In the genomic region with DNA sequence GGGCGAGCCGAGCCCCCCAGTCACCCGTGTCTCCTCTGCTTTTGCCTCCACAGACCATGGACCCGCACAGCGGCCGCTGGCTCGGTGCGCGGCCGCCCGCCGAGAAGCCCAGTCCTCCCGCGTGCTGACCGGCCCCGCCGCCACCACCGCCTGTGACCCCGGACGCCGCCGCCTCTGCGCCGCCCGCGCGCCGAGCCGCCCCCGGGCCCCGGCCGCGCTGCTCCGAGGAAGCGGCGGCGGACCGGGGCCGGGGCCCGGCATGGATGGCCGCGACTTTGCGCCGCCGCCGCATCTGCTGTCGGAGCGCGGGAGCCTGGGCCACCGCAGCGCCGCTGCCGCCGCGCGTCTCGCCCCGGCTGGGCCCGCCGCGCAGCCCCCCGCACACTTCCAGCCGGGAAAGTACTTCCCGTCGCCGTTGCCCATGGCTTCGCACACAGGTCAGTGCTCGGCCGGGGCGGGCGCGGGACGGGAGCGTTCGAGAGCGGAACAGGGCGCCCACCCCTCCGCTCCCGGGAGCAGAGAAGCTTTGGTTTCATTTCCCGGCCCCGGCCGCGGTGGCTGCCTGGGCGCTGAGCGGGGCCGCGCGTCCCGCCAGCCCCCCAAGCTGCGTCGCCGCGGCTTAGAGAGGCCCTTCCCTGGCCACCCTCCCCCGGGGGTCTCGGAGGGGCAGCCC, we compare ENCODE assay signal across 8 cellular contexts. TPM values are rescaled to one million over a fixed set of nuclear protein-coding genes. Genes with fewer than 3 reads are reported as not detected.
DNase-seq lines count a peak whose midpoint lies in the region; ATAC-seq and TF ChIP-seq lines count a peak whose summit lies in the region.

No MANE protein-coding gene starts in this region.

- peaks cover 64% of the 10 kb centered on the region for H3K4me1 Mint-ChIP-seq in mesothelial cell of epicardium

- CTCF ChIA-PET in AG04449 (lab: Yijun Ruan, JAX) = interaction anchor here (1.3 to 7.6 kb wide), 3 partner anchors 84 to 145 kb away, joined by 3 to 51 read pairs (median 33); no protein-coding TSS in a partner anchor

- H3K36me3 Mint-ChIP-seq in mesothelial cell of epicardium = no peaks in the 10 kb centered on the region

- H3K4me3 Mint-ChIP-seq in mesothelial cell of epicardium = peak overlapping the region; percentile 85

- DNase-seq in AG04449 (ENCODE audit: low read depth, low spot score) (no peak), HFF-Myc (ENCODE audit: extremely low read depth, low read depth) (no peak), cardiac fibroblast (ENCODE audit: low read depth in 2 of 2) (peak in 1 of 2 donors; percentile 43), mesothelial cell of epicardium (ENCODE audit: low spot score in 2 of 2, unreplicated experiment in 2 of 2) (no peak), cerebellar cortex (ENCODE audit: low spot score) (no peak)
- no peak for DNase-seq in activated CD4-positive, alpha-beta T cell treated with anti-CD3 and anti-CD28 coated beads for 1 hour
- DNase-seq in stimulated activated CD4-positive, alpha-beta T cell treated with anti-CD3 and anti-CD28 coated beads, Interleukin-2, amount 100 ng/mL, for 48 hours = no peak

- TF ChIP-seq CTCF in AG04449 (IDR thresholded peaks at IDR 0.05; ENCODE audit: insufficient read depth, low read length, missing control alignments) (no peak), HFF-Myc (IDR thresholded peaks at IDR 0.05; ENCODE audit: low read depth, low read length, missing control alignments) (no peak), cardiac fibroblast (IDR thresholded peaks at IDR 0.05; ENCODE audit: low read depth, low read length) (no peak), mesothelial cell of epicardium (IDR thresholded peaks at IDR 0.05; ENCODE audit: unreplicated experiment) (no peak)

- ATAC-seq in HG03521 (IDR thresholded peaks at IDR 0.05; ENCODE audit: unreplicated experiment) = no peak

- no peaks in the 10 kb centered on the region for H3K9me3 Mint-ChIP-seq in mesothelial cell of epicardium

- no peaks in the 10 kb centered on the region for H3K27me3 Mint-ChIP-seq in mesothelial cell of epicardium (ENCODE audit: low read depth)

- POLR2A ChIA-PET in AG04449 (lab: Yijun Ruan, JAX) = interaction anchor here (1.3 kb wide), 1 partner anchor 89 kb away, joined by 4 read pairs; no protein-coding TSS in a partner anchor

- H3K27ac Mint-ChIP-seq in mesothelial cell of epicardium = peak overlapping the region; percentile 98

- H3K4me3 ChIP-seq in AG04449 (ENCODE audit: low read depth, low read length) = peak overlapping the region; percentile 62
- H3K4me3 ChIP-seq in HFF-Myc (replicated peaks; ENCODE audit: low read depth, low read length) = peak overlapping the region; percentile 56
- H3K4me3 ChIP-seq in cardiac fibroblast (replicated peaks in 1 of 2; ENCODE audit: low read depth in 2 of 2, low read length in 2 of 2) = peak overlapping the region; percentile 52 to 67

RNA-seq across cellular contexts. Expression of gene BAHCC1, which starts 4.4 kb away (rescaled TPM):
- 34.9 to 36.4 TPM (median 35.1 TPM) in 3 replicates for total RNA-seq in mesothelial cell of epicardium
